Comparison of ENCODE assay signal across 1 cellular context in the genomic region with DNA sequence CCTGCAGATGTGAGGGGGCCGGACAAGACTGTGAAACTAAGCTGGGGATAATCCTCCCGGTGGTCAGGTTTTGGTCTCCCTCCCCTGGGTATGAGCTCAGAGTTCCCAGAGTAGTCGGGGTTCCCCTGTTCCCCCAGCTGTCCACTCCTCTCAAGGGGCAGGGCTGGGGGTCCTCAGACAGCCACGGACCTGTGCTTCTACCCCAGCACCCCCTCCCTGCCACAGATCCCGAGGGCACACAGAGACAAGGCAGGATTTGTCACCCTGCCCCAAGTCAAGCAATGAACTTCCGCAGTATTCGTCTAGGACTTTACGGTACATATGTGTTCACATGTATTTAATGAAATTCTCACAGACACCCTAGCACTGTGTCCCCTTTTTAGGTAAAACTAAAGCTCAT.
TF ChIP-seq lines count a peak whose summit lies in the region.

No MANE protein-coding gene starts in this region.

TF ChIP-seq in IMR-90, 13 proteins besides CTCF, POLR2A, EP300 and RAD21:
- no peak for TF ChIP-seq RFX5 (IDR thresholded peaks at IDR 0.05; ENCODE audit: low read depth, low read length)
- TF ChIP-seq MAZ (IDR thresholded peaks at IDR 0.05; ENCODE audit: borderline replicate concordance, low read depth, low read length): no peak
- no peak for TF ChIP-seq MAFK (IDR thresholded peaks at IDR 0.05; ENCODE audit: low read depth, low read length)
- TF ChIP-seq, protein P1, sequence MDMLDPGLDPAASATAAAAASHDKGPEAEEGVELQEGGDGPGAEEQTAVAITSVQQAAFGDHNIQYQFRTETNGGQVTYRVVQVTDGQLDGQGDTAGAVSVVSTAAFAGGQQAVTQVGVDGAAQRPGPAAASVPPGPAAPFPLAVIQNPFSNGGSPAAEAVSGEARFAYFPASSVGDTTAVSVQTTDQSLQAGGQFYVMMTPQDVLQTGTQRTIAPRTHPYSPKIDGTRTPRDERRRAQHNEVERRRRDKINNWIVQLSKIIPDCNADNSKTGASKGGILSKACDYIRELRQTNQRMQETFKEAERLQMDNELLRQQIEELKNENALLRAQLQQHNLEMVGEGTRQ (IDR thresholded peaks at IDR 0.05; ENCODE audit: low read depth, low read length): no peak
- no peak for TF ChIP-seq NFE2L2 (IDR thresholded peaks at IDR 0.05; ENCODE audit: low read depth, low read length)
- TF ChIP-seq MXI1 (IDR thresholded peaks at IDR 0.05; ENCODE audit: borderline replicate concordance, low read depth, low read length): no peak
- TF ChIP-seq SMC3 (IDR thresholded peaks at IDR 0.05; ENCODE audit: low read depth, low read length): no peak
- no peak for TF ChIP-seq CEBPB (IDR thresholded peaks at IDR 0.05; ENCODE audit: low read depth, low read length)
- no peak for TF ChIP-seq CHD1 (IDR thresholded peaks at IDR 0.05; ENCODE audit: low read depth, low read length)
- no peak for TF ChIP-seq BHLHE40 (IDR thresholded peaks at IDR 0.05; ENCODE audit: low read depth, low read length)
- TF ChIP-seq FOS (IDR thresholded peaks at IDR 0.05; ENCODE audit: low read depth, low read length): no peak
- TF ChIP-seq ELK1 (IDR thresholded peaks at IDR 0.05; ENCODE audit: borderline replicate concordance, low read depth, low read length): no peak
- no peak for TF ChIP-seq RCOR1 (IDR thresholded peaks at IDR 0.05; ENCODE audit: insufficient replicate concordance, low read length)
